Comparison of ENCODE assay signal across 13 cellular contexts in the genomic region with DNA sequence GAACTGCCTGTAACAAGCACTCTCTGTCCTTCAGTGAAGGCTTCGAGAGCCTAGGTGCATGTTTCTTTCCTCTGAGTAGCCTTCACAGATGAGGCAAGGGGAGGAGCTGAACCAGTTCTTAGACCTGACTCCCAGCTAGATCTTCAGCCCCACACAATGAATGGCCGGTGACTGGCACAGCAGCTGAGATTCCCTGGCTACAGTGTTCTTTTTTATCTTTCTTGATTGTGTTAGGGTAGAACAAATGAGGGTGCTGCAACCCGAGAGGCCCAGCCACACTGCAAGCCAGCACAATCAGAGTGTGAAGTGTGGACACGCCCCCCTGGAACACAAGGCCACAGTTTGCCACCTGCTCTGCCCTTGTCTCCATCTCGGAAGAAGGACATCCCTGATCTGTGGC. TPM values are rescaled to one million over a fixed set of nuclear protein-coding genes. Genes with fewer than 3 reads are reported as not detected.
DNase-seq lines count a peak whose midpoint lies in the region; ATAC-seq and TF ChIP-seq lines count a peak whose summit lies in the region.
"Had no signal": no experiment of that assay in that cellular context is flagged by ENCODE, and none has a peak within 500 bp of the region (broad histone marks: within the 10 kb centered on the region; RNA-seq: fewer than 3 reads in every experiment).

No MANE protein-coding gene starts in this region.

- DNase-seq in NCI-H748 (lab: John Stamatoyannopoulos, UW; ENCODE audit: unreplicated experiment): peak; percentile 63
- DNase-seq in NCI-H748 treated with DMSO at 0.1 percent for 48 hours (lab: John Stamatoyannopoulos, UW): no peak
- DNase-seq in Panc1 (ENCODE audit: low read depth, low spot score): no peak
- peak; percentile 83 for DNase-seq in left kidney (ENCODE audit: low read depth, low spot score)
- no peak for DNase-seq in type B pancreatic cell (ENCODE audit: extremely low spot score, unreplicated experiment)
- no peak for DNase-seq in SIG-M5 treated with dmso at 0.1 percent for 504 hours (lab: John Stamatoyannopoulos, UW; ENCODE audit: unreplicated experiment)
- DNase-seq in activated CD4-positive, CD25-positive, alpha-beta regulatory T cell (lab: John Stamatoyannopoulos, UW): no peak
- DNase-seq in activated naive CD4-positive, alpha-beta T cell treated with Interleukin-2 at 50 U/mL for 16 hours: no peak
- DNase-seq: activated CD4-positive, alpha-beta T cell treated with anti-CD3 and anti-CD28 coated beads for 1 hour; activated T-cell treated with anti-CD3 and anti-CD28 coated beads, Interleukin-2, amount 50 U/mL, for 48 hours; hypothalamus; NK-92 treated with Interleukin-12 subunit alpha and Interleukin-12 subunit beta, amount 100 ng/mL, for 24 hours had no signal

- H3K4me3 Mint-ChIP-seq in type B pancreatic cell: peak overlapping the region; percentile 54

- no TSS peak for BruUV-seq in Panc1 (replicated peaks; lab: Mats Ljungman, UMichigan)

- intact Hi-C loops in Panc1 (cut with micrococcal nuclease; ENCODE audit: unreplicated experiment): no loop called here

- CTCF ChIA-PET in Panc1 (lab: Charles Lee): no interaction called here

- POLR2A ChIA-PET in Panc1 (lab: Charles Lee): no interaction called here

- H3K27me3 ChIP-seq in Panc1 (ENCODE audit: control insufficient read depth, insufficient read depth, low read length): peaks cover 6% of the 10 kb centered on the region; the same call in 1 of the 2 replicates

- H3K27ac Mint-ChIP-seq in type B pancreatic cell: peak overlapping the region; percentile 82

- H3K4me1 ChIP-seq in Panc1 (ENCODE audit: control insufficient read depth, insufficient read depth, low read length): peaks cover 30% of the 10 kb centered on the region
- H3K4me1 ChIP-seq: tibial nerve had no signal

- ATAC-seq in Panc1: no peak

- no peaks in the 10 kb centered on the region for H3K36me3 ChIP-seq in Panc1 (ENCODE audit: control insufficient read depth, insufficient read depth, low read length)
- H3K36me3 ChIP-seq: tibial nerve had no signal

- no peaks in the 10 kb centered on the region for H3K36me3 Mint-ChIP-seq in type B pancreatic cell

- peaks cover 55% of the 10 kb centered on the region for H3K4me1 Mint-ChIP-seq in type B pancreatic cell (ENCODE audit: unreplicated experiment)

- in situ Hi-C loops in Panc1 (cut with HindIII; ENCODE audit: low pct_unique_long_range_greater_than_20kb, low sequenced_read_pairs): no loop called here

- H3K4me3 ChIP-seq in Panc1 (ENCODE audit: low read depth in 2 of 2, low read length in 2 of 2): no peak overlapping the region
- H3K4me3 ChIP-seq: tibial nerve had no signal

- H3K27me3 Mint-ChIP-seq in type B pancreatic cell: peaks cover 3% of the 10 kb centered on the region

- H3K27ac ChIP-seq in Panc1 (ENCODE audit: low read length): peak overlapping the region; percentile 29; the same call in 1 of the 2 replicates
- H3K27ac ChIP-seq: tibial nerve had no signal

- H3K9me3 ChIP-seq in Panc1 (ENCODE audit: control insufficient read depth, insufficient read depth, low read depth, low read length): no peaks in the 10 kb centered on the region
- H3K9me3 ChIP-seq: tibial nerve had no signal

- no peak for TF ChIP-seq CTCF in Panc1 (IDR thresholded peaks at IDR 0.05)
- TF ChIP-seq CTCF in type B pancreatic cell (conservative IDR thresholded peaks at IDR 0.05): no peak

- H3K9me3 Mint-ChIP-seq in type B pancreatic cell: no peaks in the 10 kb centered on the region

RNA-seq across cellular contexts. Expression of a gene that starts 19.1 kb away (rescaled TPM):
- total RNA-seq in Panc1 (2021; ENCODE audit: unreplicated experiment) (1.4 TPM), type B pancreatic cell (ENCODE audit: low replicate concordance) (195 and 227 TPM in 2 replicates)
- 0.55 TPM for polyA plus RNA-seq in Panc1 (2012; ENCODE audit: insufficient read length)
- total RNA-seq: tibial nerve had no signal

RNA-seq across cellular contexts. Expression of a gene that starts 60.0 kb away (rescaled TPM):
- total RNA-seq in Panc1 (2021; ENCODE audit: unreplicated experiment): 93.7 TPM
- polyA plus RNA-seq in Panc1 (2012; ENCODE audit: insufficient read length): 80.2 TPM
- total RNA-seq in type B pancreatic cell (ENCODE audit: low replicate concordance): 76.7 and 77.1 TPM in 2 replicates

Comparison
In these comparisons a context has a peak if more than half of its experiments do, and no peak if none do; other contexts are left out.
1. DNase-seq: peak in NCI-H748 (single experiment) and left kidney (single experiment); none in NCI-H748 treated with DMSO at 0.1 percent for 48 hours (single experiment), Panc1 (single experiment), type B pancreatic cell (single experiment), SIG-M5 treated with dmso at 0.1 percent for 504 hours (single experiment), activated CD4-positive, CD25-positive, alpha-beta regulatory T cell (0 of 4) and activated naive CD4-positive, alpha-beta T cell treated with Interleukin-2 at 50 U/mL for 16 hours (single experiment).
2. RNA of a gene that starts 19.1 kb away (total RNA-seq): 195 to 227 TPM in type B pancreatic cell; 1.4 TPM in Panc1 (single experiment); every median in the first group is over 10 times any median in the second.